Comparison of ENCODE assay signal across 13 cellular contexts in genomic region chr10:125209591-125210373, GRCh38. TPM values are rescaled to one million over a fixed set of nuclear protein-coding genes. Genes with fewer than 3 reads are reported as not detected.
DNase-seq lines count a peak whose midpoint lies in the region; ATAC-seq, FAIRE-seq and TF ChIP-seq lines count a peak whose summit lies in the region.
"Had no signal": no experiment of that assay in that cellular context is flagged by ENCODE, and none has a peak within 500 bp of the region (broad histone marks: within the 10 kb centered on the region; RNA-seq: fewer than 3 reads in every experiment).

No MANE protein-coding gene starts in this region.

- in situ Hi-C loops in G401 (cut with HindIII; ENCODE audit: low sequenced_read_pairs), result no loop called here

- H3K79me2 ChIP-seq in keratinocyte (ENCODE audit: control insufficient read depth, insufficient read depth, low read length), result no peaks in the 10 kb centered on the region
- H3K79me2 ChIP-seq in smooth muscle cell (ENCODE audit: low read depth), result no peaks in the 10 kb centered on the region

- H3K27me3 ChIP-seq in keratinocyte (ENCODE audit: control insufficient read depth, extremely low read depth, insufficient read depth, low read length) (no peaks in the 10 kb centered on the region), smooth muscle cell (ENCODE audit: low read depth) (no peaks in the 10 kb centered on the region)

- dilution Hi-C loops in keratinocyte (cut with MboI; ENCODE audit: extremely low pct_ligation_motif_present, low sequenced_read_pairs), result no loop called here

- H2AFZ ChIP-seq in keratinocyte (ENCODE audit: control insufficient read depth, low read length) (peak overlapping the region; percentile 32), smooth muscle cell (ENCODE audit: low read depth) (peak overlapping the region; percentile 82)

- H3F3A ChIP-seq in smooth muscle cell (ENCODE audit: low read depth), result no peaks in the 10 kb centered on the region

- H3K27ac ChIP-seq in keratinocyte (ENCODE audit: control insufficient read depth, insufficient read depth, low read length), result no peak overlapping the region
- peak overlapping the region; percentile 30 for H3K27ac ChIP-seq in smooth muscle cell (ENCODE audit: low read depth)
- H3K27ac ChIP-seq: HL-60, psoas muscle, WERI-Rb-1 had no signal

- no peaks in the 10 kb centered on the region for H3K36me3 ChIP-seq in keratinocyte (ENCODE audit: control insufficient read depth in 2 of 2, extremely low read depth in 1 of 2, insufficient read depth in 2 of 2, low read length in 2 of 2)
- H3K36me3 ChIP-seq in smooth muscle cell (ENCODE audit: low read depth), result no peaks in the 10 kb centered on the region
- H3K36me3 ChIP-seq: WERI-Rb-1 had no signal

- ATAC-seq in HG03439 (IDR thresholded peaks at IDR 0.05; ENCODE audit: unreplicated experiment) (no peak), HG03571 (IDR thresholded peaks at IDR 0.05; ENCODE audit: unreplicated experiment) (no peak)
- ATAC-seq: psoas muscle; stimulated activated naive CD8-positive, alpha-beta T cell treated with anti-CD3 and anti-CD28 coated beads, Interleukin-15, Interleukin-2, amounts not matched to agents 100 U/mL and 50 U/mL, for 24 hours had no signal

- 57% methylated on average over 11 of the region's 11 CpGs for WGBS in smooth muscle cell (ENCODE audit: low lambda C conversion rate)

- H3K9me3 ChIP-seq in keratinocyte (ENCODE audit: control insufficient read depth, low read depth, low read length) (no peaks in the 10 kb centered on the region), smooth muscle cell (replicated peaks; ENCODE audit: low read depth) (no peaks in the 10 kb centered on the region)
- H3K9me3 ChIP-seq: psoas muscle had no signal

- peaks cover 8% of the 10 kb centered on the region for H3K4me1 ChIP-seq in keratinocyte (ENCODE audit: control insufficient read depth, extremely low read depth, insufficient read depth, low read length)
- H3K4me1 ChIP-seq in smooth muscle cell (ENCODE audit: low read depth), result no peaks in the 10 kb centered on the region

- H3K4me2 ChIP-seq in keratinocyte (ENCODE audit: control insufficient read depth, extremely low read depth, insufficient read depth, low read depth, low read length) (peak overlapping the region; percentile 46), smooth muscle cell (peak overlapping the region; percentile 14)

- TF ChIP-seq CTCF in keratinocyte (optimal IDR thresholded peaks at IDR 0.05 in 1 of 3, IDR thresholded peaks at IDR 0.05 in 1 of 3, conservative IDR thresholded peaks at IDR 0.05 in 1 of 3; ENCODE audit: extremely low read depth in 1 of 3, insufficient read depth in 2 of 3, low read length in 3 of 3) (no peak), smooth muscle cell (IDR thresholded peaks at IDR 0.05; ENCODE audit: borderline replicate concordance, insufficient read depth, poor library complexity, severe bottlenecking) (no peak)

- H3K9ac ChIP-seq in keratinocyte (ENCODE audit: control insufficient read depth, extremely low read depth, insufficient read depth, low read length) (no peak overlapping the region), smooth muscle cell (ENCODE audit: low read depth) (no peak overlapping the region)

- FAIRE-seq in keratinocyte (lab: Jason Lieb, UNC), result no peak

- H4K20me1 ChIP-seq in keratinocyte (ENCODE audit: control insufficient read depth, extremely low read depth, insufficient read depth, low read length) (no peaks in the 10 kb centered on the region), smooth muscle cell (ENCODE audit: low read depth) (no peaks in the 10 kb centered on the region)

- H3K4me3 ChIP-seq in keratinocyte (ENCODE audit: control insufficient read depth in 2 of 3, extremely low read depth in 1 of 3, insufficient read depth in 2 of 3, low read depth in 1 of 3, low read length in 3 of 3) (no peak overlapping the region), smooth muscle cell (no peak overlapping the region)
- H3K4me3 ChIP-seq: psoas muscle had no signal

- no peaks in the 10 kb centered on the region for H3K9me1 ChIP-seq in keratinocyte (ENCODE audit: control insufficient read depth, extremely low read depth, insufficient read depth, low read length)

- DNase-seq in G401 (ENCODE audit: low spot score), result peak; percentile 85
- peak; percentile 80 for DNase-seq in cerebellar cortex (ENCODE audit: low spot score)
- no peak for DNase-seq in keratinocyte (ENCODE audit: low read depth, low spot score)
- DNase-seq in smooth muscle cell (lab: John Stamatoyannopoulos, UW; ENCODE audit: unreplicated experiment), result no peak
- no peak for DNase-seq in NCI-H748 (lab: John Stamatoyannopoulos, UW; ENCODE audit: unreplicated experiment)
- DNase-seq in NCI-H1417 (lab: John Stamatoyannopoulos, UW), result no peak
- DNase-seq: activated naive CD8-positive, alpha-beta T cell treated with anti-CD3 and anti-CD28 coated beads, Interleukin-2, amount 10 ng/mL, durations not matched to agents 7 days and 5 days; psoas muscle; stimulated activated naive CD8-positive, alpha-beta T cell treated with anti-CD3 and anti-CD28 coated beads, Interleukin-15, Interleukin-2, amounts not matched to agents 100 U/mL and 50 U/mL, for 24 hours; WERI-Rb-1 had no signal

RNA-seq across cellular contexts. Expression of gene CTBP2, which starts 49.4 kb away (rescaled TPM):
- total RNA-seq in G401 (2014; rRNA removed; shearing (Covaris generic)), result 85.3 and 98.5 TPM in 2 replicates
- 64.4 to 116 TPM (median 76.0 TPM) in 3 replicates for polyA plus RNA-seq in keratinocyte
- 23.8 TPM for polyA plus RNA-seq in keratinocyte (2011; ENCODE audit: low read depth)
- polyA plus RNA-seq in keratinocyte (2011; cell fraction: cytosol; rRNA removed), result 65.8 and 80.6 TPM in 2 replicates
- 92.7 and 95.9 TPM in 2 replicates for polyA plus RNA-seq in keratinocyte (2011; cell fraction: nucleus; rRNA removed)
- polyA plus RNA-seq in keratinocyte (2012; ENCODE audit: low replicate concordance), result 37.8 and 86.0 TPM in 2 replicates
- polyA minus RNA-seq in keratinocyte, result 78.7 to 223 TPM (median 113 TPM) in 3 replicates
- 139 TPM for polyA minus RNA-seq in keratinocyte (2011; cell fraction: cytosol; rRNA and poly(A)+ RNA removed)
- 72.5 and 86.6 TPM in 2 replicates for polyA minus RNA-seq in keratinocyte (2011; cell fraction: nucleus; rRNA and poly(A)+ RNA removed)
- total RNA-seq in smooth muscle cell, result 38.6 and 49.9 TPM in 2 replicates
- polyA plus RNA-seq in smooth muscle cell, result 69.5 and 79.8 TPM in 2 replicates

Comparison
In these comparisons a context has a peak if more than half of its experiments do, and no peak if none do; other contexts are left out.
1. DNase-seq: peak in G401 (single experiment) and cerebellar cortex (single experiment); none in keratinocyte (single experiment), smooth muscle cell (single experiment), NCI-H748 (single experiment) and NCI-H1417 (0 of 3).